14 cellular contexts compared by ENCODE assay signal in the genomic region with DNA sequence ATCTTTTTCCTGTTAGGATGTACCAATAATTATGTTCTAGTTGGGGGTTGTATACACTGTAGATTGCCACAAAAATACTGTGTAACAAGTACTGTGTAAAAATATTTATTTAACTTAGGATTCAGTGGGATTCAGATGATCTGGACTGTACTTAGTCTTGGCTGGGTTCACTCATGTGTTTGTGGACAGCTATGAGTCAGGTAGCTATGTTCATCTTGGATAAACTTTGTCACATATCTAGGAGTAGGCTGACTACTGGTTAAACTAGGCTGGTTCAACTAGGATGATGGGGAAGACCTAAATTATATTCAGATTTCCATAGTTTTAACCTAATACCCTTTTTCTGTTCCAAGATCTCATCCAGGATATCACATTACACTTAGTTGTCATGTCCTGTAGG.
"Had no signal": no experiment of that assay in that cellular context is flagged by ENCODE, and none has a peak within 500 bp of the region (broad histone marks: within the 10 kb centered on the region; RNA-seq: fewer than 3 reads in every experiment).

No MANE protein-coding gene starts in this region.

- H3K4me3 ChIP-seq: esophagus muscularis mucosa, neural progenitor cell, ovary, spleen, tibial artery, vagina had no signal

- H3K27ac ChIP-seq: esophagus muscularis mucosa, neural progenitor cell, ovary, spleen, tibial artery, vagina had no signal

- H3K4me1 Mint-ChIP-seq: neural progenitor cell had no signal

- ATAC-seq: sciatic nerve had no signal

- H3K27ac Mint-ChIP-seq: activated naive CD4-positive, alpha-beta T cell treated with anti-CD3 and anti-CD28 coated beads for 36 hours; naive B cell; neural progenitor cell had no signal

- H3K9me3 Mint-ChIP-seq: activated naive CD4-positive, alpha-beta T cell treated with anti-CD3 and anti-CD28 coated beads for 36 hours had no signal

- H3K27me3 ChIP-seq: neural progenitor cell, ovary, spleen, tibial artery, vagina had no signal

- H3K4me3 Mint-ChIP-seq: activated naive CD4-positive, alpha-beta T cell treated with anti-CD3 and anti-CD28 coated beads for 36 hours; naive B cell; neural progenitor cell had no signal

- H3K36me3 ChIP-seq: esophagus muscularis mucosa, neural progenitor cell, ovary, spleen, tibial artery, vagina had no signal

- H3K9me3 ChIP-seq: ovary, spleen, vagina had no signal

- DNase-seq: activated CD4-positive, alpha-beta T cell treated with anti-CD3 and anti-CD28 coated beads, Interleukin-2, amount 50 U/mL, for 4 hours; activated naive CD4-positive, alpha-beta T cell treated with anti-CD3 and anti-CD28 coated beads for 36 hours; activated T-cell treated with anti-CD3 and anti-CD28 coated beads for 4 hours; foreskin melanocyte; head of caudate nucleus; naive B cell; ovary; spleen; stimulated activated CD4-positive, alpha-beta T cell treated with anti-CD3 and anti-CD28 coated beads, Interleukin-1b, Interleukin-23, amount 100 ng/mL, for 48 hours; tibial artery had no signal

- H3K36me3 Mint-ChIP-seq: naive B cell, neural progenitor cell had no signal

- H3K4me1 ChIP-seq: esophagus muscularis mucosa, neural progenitor cell, spleen, tibial artery, vagina had no signal
